13 cellular contexts compared by ENCODE assay signal in genomic region chr5:116696356-116696755, GRCh38.
A peak's percentile ranks its signal among the peaks of the same experiment; 100 is the strongest.
DNase-seq lines count a peak whose midpoint lies in the region; ATAC-seq and TF ChIP-seq lines count a peak whose summit lies in the region.
"Had no signal": no experiment of that assay in that cellular context is flagged by ENCODE, and none has a peak within 500 bp of the region (broad histone marks: within the 10 kb centered on the region; RNA-seq: fewer than 3 reads in every experiment).

No MANE protein-coding gene starts in this region.

- H3K4me1 ChIP-seq in upper lobe of left lung = no peaks in the 10 kb centered on the region

- H3K27me3 ChIP-seq in upper lobe of left lung = no peaks in the 10 kb centered on the region

- DNase-seq in renal cortical epithelial cell (ENCODE audit: low read depth) (peak; percentile 26), upper lobe of left lung (no peak), NCI-H1436 treated with DMSO at 0.1 percent for 48 hours (lab: John Stamatoyannopoulos, UW) (no peak)
- no peak for DNase-seq in activated CD4-positive, CD25-positive, alpha-beta regulatory T cell treated with anti-CD3 and anti-CD28 coated beads, Interleukin-2, amount 50 U/mL, for 72 hours
- DNase-seq: activated CD8-positive, alpha-beta T cell treated with anti-CD3 and anti-CD28 coated beads, Interleukin-2, amount 10 ng/mL, durations not matched to agents 7 days and 5 days; DMS53; occipital lobe; stimulated activated CD4-positive, alpha-beta T cell treated with anti-CD3 and anti-CD28 coated beads, Interleukin-4, amount 100 ng/mL, for 24 hours had no signal

- H3K9me3 ChIP-seq in upper lobe of left lung = no peaks in the 10 kb centered on the region

- TF ChIP-seq CTCF in upper lobe of left lung (IDR thresholded peaks at IDR 0.05) = no peak

- TF ChIP-seq EP300 in upper lobe of left lung (IDR thresholded peaks at IDR 0.05) = no peak

- TF ChIP-seq POLR2A in GM18505 (IDR thresholded peaks at IDR 0.05; ENCODE audit: borderline replicate concordance, extremely low read depth, insufficient read depth, insufficient read length) (no peak), upper lobe of left lung (IDR thresholded peaks at IDR 0.05) (no peak)

- H3K4me3 ChIP-seq in upper lobe of left lung = no peak overlapping the region
- H3K4me3 ChIP-seq: SK-N-MC had no signal

- no peaks in the 10 kb centered on the region for H3K36me3 ChIP-seq in upper lobe of left lung

- 58 to 70% methylated on average over 5 of the region's 5 CpGs for WGBS in upper lobe of left lung, 2 donors

- H3K27ac ChIP-seq in upper lobe of left lung = no peak overlapping the region
- H3K27ac ChIP-seq: SK-N-MC had no signal

- ATAC-seq in GM19043 (IDR thresholded peaks at IDR 0.05; ENCODE audit: low read depth, unreplicated experiment) (peak; percentile 81), HG02759 (IDR thresholded peaks at IDR 0.05; ENCODE audit: unreplicated experiment) (peak; percentile 93), HG03571 (IDR thresholded peaks at IDR 0.05; ENCODE audit: unreplicated experiment) (peak; percentile 53), GM18505 (IDR thresholded peaks at IDR 0.05; ENCODE audit: unreplicated experiment) (no peak), upper lobe of left lung (ENCODE audit: low FRiP score in 2 of 2) (no peak)
- ATAC-seq: activated CD8-positive, alpha-beta T cell treated with anti-CD3 and anti-CD28 coated beads, Interleukin-2, amount 10 ng/mL, durations not matched to agents 7 days and 5 days had no signal

Comparison
In these comparisons a context has a peak if more than half of its experiments do, and no peak if none do; other contexts are left out.
1. ATAC-seq: peak in GM19043 (single experiment), HG02759 (single experiment) and HG03571 (single experiment); none in GM18505 (single experiment) and upper lobe of left lung (0 of 2).